2 cellular contexts compared by ENCODE assay signal in genomic region chr20:3697588-3698235, GRCh38.
TF ChIP-seq lines count a peak whose summit lies in the region.

No MANE protein-coding gene starts in this region.

TF ChIP-seq in HepG2, 621 proteins besides CTCF, POLR2A, EP300 and RAD21:
- TF ChIP-seq CCAR2 (optimal IDR thresholded peaks at IDR 0.05; ENCODE audit: low read depth, low read length), result no peak
- TF ChIP-seq ZSCAN29 (CRISPR knock-in tag; conservative IDR thresholded peaks at IDR 0.05), result no peak
- TF ChIP-seq BATF2 (CRISPR knock-in tag; IDR thresholded peaks at IDR 0.05), result no peak
- TF ChIP-seq TERF1 (CRISPR knock-in tag; IDR thresholded peaks at IDR 0.05), result no peak
- no peak for TF ChIP-seq SIN3B (IDR thresholded peaks at IDR 0.05; ENCODE audit: low read length)
- no peak for TF ChIP-seq MIXL1 (CRISPR knock-in tag; IDR thresholded peaks at IDR 0.05)

TF ChIP-seq in H1, 55 proteins besides CTCF, POLR2A, EP300 and RAD21:
- no peak for TF ChIP-seq EGR1 (IDR thresholded peaks at IDR 0.05; ENCODE audit: borderline replicate concordance, low read depth, low read length)
- TF ChIP-seq SIX5 (IDR thresholded peaks at IDR 0.05; ENCODE audit: low read depth, low read length), result no peak
- TF ChIP-seq EZH2 (IDR thresholded peaks at IDR 0.05; ENCODE audit: low read depth, low read length, severe bottlenecking), result no peak
- TF ChIP-seq HDAC6 (IDR thresholded peaks at IDR 0.05; ENCODE audit: low read depth, low read length), result no peak
- no peak for TF ChIP-seq SP1 (IDR thresholded peaks at IDR 0.05; ENCODE audit: low read depth, low read length)
- TF ChIP-seq TEAD4 (IDR thresholded peaks at IDR 0.05; ENCODE audit: low read depth, low read length), result no peak
- TF ChIP-seq ATF3 (IDR thresholded peaks at IDR 0.05; ENCODE audit: insufficient read depth, low read depth, low read length), result no peak
- TF ChIP-seq TBP (IDR thresholded peaks at IDR 0.05; ENCODE audit: low read depth, low read length), result no peak
- TF ChIP-seq USF2 (IDR thresholded peaks at IDR 0.05; ENCODE audit: low read length), result no peak
- TF ChIP-seq SAP30 (IDR thresholded peaks at IDR 0.05; ENCODE audit: insufficient read depth, insufficient replicate concordance, low read length), result no peak
- no peak for TF ChIP-seq CBX5 (IDR thresholded peaks at IDR 0.05; ENCODE audit: low read depth, low read length)
- no peak for TF ChIP-seq MAFK (IDR thresholded peaks at IDR 0.05; ENCODE audit: low read depth, low read length)
- no peak for TF ChIP-seq SUZ12 (IDR thresholded peaks at IDR 0.05; ENCODE audit: low read length)
- TF ChIP-seq PHF8 (conservative IDR thresholded peaks at IDR 0.05; ENCODE audit: low read depth, low read length), result no peak
- TF ChIP-seq RNF2 (IDR thresholded peaks at IDR 0.05; ENCODE audit: borderline replicate concordance, low read depth, low read length, missing control alignments, poor library complexity, severe bottlenecking), result no peak
- TF ChIP-seq CBX8 (IDR thresholded peaks at IDR 0.05; ENCODE audit: borderline replicate concordance, low read depth, low read length), result no peak
- no peak for TF ChIP-seq CHD1 (IDR thresholded peaks at IDR 0.05; ENCODE audit: low read depth, low read length)
- no peak for TF ChIP-seq NRF1 (IDR thresholded peaks at IDR 0.05; ENCODE audit: low read depth, low read length)
- TF ChIP-seq SIN3A (conservative IDR thresholded peaks at IDR 0.05 in 1 of 2, IDR thresholded peaks at IDR 0.05 in 1 of 2; ENCODE audit: low read depth in 1 of 2, low read length in 2 of 2), result no peak
